1 cellular context compared by ENCODE assay signal in the genomic region with DNA sequence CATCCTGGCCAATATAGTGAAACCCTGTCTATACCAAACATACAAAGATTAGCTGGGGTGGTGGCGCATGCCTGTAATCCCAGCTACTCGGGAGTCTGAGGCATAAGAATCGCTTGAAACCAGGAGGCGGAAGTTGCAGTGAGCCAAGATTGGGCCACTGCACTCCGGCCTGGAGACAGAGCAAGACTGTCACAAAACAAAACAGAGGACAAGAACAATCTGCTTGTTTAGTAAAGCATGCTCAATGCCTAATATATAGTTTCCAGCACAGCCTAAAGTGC.
A peak's percentile ranks its signal among the peaks of the same experiment; 100 is the strongest.
TF ChIP-seq lines count a peak whose summit lies in the region.

No MANE protein-coding gene starts in this region.

TF ChIP-seq in HepG2, 621 proteins besides CTCF, POLR2A, EP300 and RAD21:
- TF ChIP-seq ZNF768 (CRISPR knock-in tag; IDR thresholded peaks at IDR 0.05) (0 out of 2 replicates have a peak, but pooled peaks have one; percentile 22), CREM (IDR thresholded peaks at IDR 0.05) (no peak), CREM (CRISPR knock-in tag; IDR thresholded peaks at IDR 0.05) (no peak), POLR2AphosphoS5 (IDR thresholded peaks at IDR 0.05; ENCODE audit: low read depth, low read length) (0 out of 2 replicates have a peak, but pooled peaks have one; percentile 8), HNF4A (CRISPR knock-in tag; IDR thresholded peaks at IDR 0.05) (no peak)
